10 cellular contexts compared by ENCODE assay signal in genomic region chr10:30491204-30491603, GRCh38. TPM values are rescaled to one million over a fixed set of nuclear protein-coding genes. Genes with fewer than 3 reads are reported as not detected.
DNase-seq lines count a peak whose midpoint lies in the region; ATAC-seq and TF ChIP-seq lines count a peak whose summit lies in the region.
"Had no signal": no experiment of that assay in that cellular context is flagged by ENCODE, and none has a peak within 500 bp of the region (broad histone marks: within the 10 kb centered on the region; RNA-seq: fewer than 3 reads in every experiment).

No MANE protein-coding gene starts in this region.

- intact Hi-C loops in right lobe of liver (cut with DNase I), result no loop called here

- peaks cover 81 to 100% (median 93%) of the 10 kb centered on the region in 10 experiments for H3K4me1 ChIP-seq in BLaER1 treated with 17β-estradiol and CSF1 and Interleukin-3, amounts not matched to agents 10 nM and 100 nM
- H3K4me1 ChIP-seq in right lobe of liver, result peaks cover 0 to 10% (median 0%) of the 10 kb centered on the region in 4 donors

- H3K27ac Mint-ChIP-seq in activated T-helper 17 cell treated with anti-CD3 and anti-CD28 coated beads, Interleukin-2, amount 50 U/mL, for 72 hours, result peak overlapping the region; percentile 10
- H3K27ac Mint-ChIP-seq: activated T-helper 2 cell treated with anti-CD3 and anti-CD28 coated beads, Interferon-gamma antibody, Interleukin-2, Interleukin-4, amounts not matched to agents 10 μg/mL and 5 μg/mL and 100 μg/mL, durations not matched to agents 14 hours and 24 hours and 36 hours had no signal

- no peaks in the 10 kb centered on the region for H3K27me3 Mint-ChIP-seq in activated T-helper 17 cell treated with anti-CD3 and anti-CD28 coated beads, Interleukin-2, amount 50 U/mL, for 72 hours

- H3K27ac ChIP-seq in BLaER1 treated with 17β-estradiol and CSF1 and Interleukin-3, amounts not matched to agents 10 nM and 100 nM, result peak overlapping the region in 8 of 11 experiments; percentile 1 to 88 (median 81); a peak in 13 of 22 replicates
- H3K27ac ChIP-seq in right lobe of liver, result no peak overlapping the region

- peak; percentile 29 for DNase-seq in HT1080 (ENCODE audit: low read depth)
- DNase-seq in right lobe of liver, result no peak
- DNase-seq in anterior cingulate cortex (lab: John Stamatoyannopoulos, UW), result no peak
- DNase-seq in COLO668 (lab: John Stamatoyannopoulos, UW; ENCODE audit: unreplicated experiment), result no peak
- DNase-seq: NCI-H1417 had no signal

- no peak overlapping the region for H3K4me3 ChIP-seq in BLaER1 treated with 17β-estradiol and CSF1 and Interleukin-3, amounts not matched to agents 10 nM and 100 nM
- H3K4me3 ChIP-seq in right lobe of liver, result no peak overlapping the region

- H3K36me3 ChIP-seq in BLaER1 treated with 17β-estradiol and CSF1 and Interleukin-3, amounts not matched to agents 10 nM and 100 nM, result no peaks in the 10 kb centered on the region
- H3K36me3 ChIP-seq in right lobe of liver, result no peaks in the 10 kb centered on the region

- H3K4me2 ChIP-seq in BLaER1 treated with 17β-estradiol and CSF1 and Interleukin-3, amounts not matched to agents 10 nM and 100 nM, result peak overlapping the region; percentile 37 to 94 (median 83)

- no peak for TF ChIP-seq CTCF in right lobe of liver (IDR thresholded peaks at IDR 0.05)

- peak; percentile 30 for ATAC-seq in activated T-helper 17 cell treated with anti-CD3 and anti-CD28 coated beads, Interleukin-2, amount 50 U/mL, for 72 hours (replicated peaks)
- ATAC-seq in right lobe of liver, result peak in 3 of 4 donors; percentile 6 to 15 (median 9)
- ATAC-seq in HG02970 (IDR thresholded peaks at IDR 0.05; ENCODE audit: low FRiP score, unreplicated experiment), result no peak
- ATAC-seq in HG02798 (IDR thresholded peaks at IDR 0.05; ENCODE audit: poor library complexity, unreplicated experiment), result no peak

- H3K9me3 ChIP-seq in BLaER1 treated with 17β-estradiol and CSF1 and Interleukin-3, amounts not matched to agents 10 nM and 100 nM (replicated peaks in 1 of 11), result no peaks in the 10 kb centered on the region
- no peaks in the 10 kb centered on the region for H3K9me3 ChIP-seq in right lobe of liver

- no peaks in the 10 kb centered on the region for H4K20me1 ChIP-seq in BLaER1 treated with 17β-estradiol and CSF1 and Interleukin-3, amounts not matched to agents 10 nM and 100 nM

- no peak for TF ChIP-seq POLR2A in right lobe of liver (IDR thresholded peaks at IDR 0.05)

- no peaks in the 10 kb centered on the region for H3K9me3 Mint-ChIP-seq in activated T-helper 17 cell treated with anti-CD3 and anti-CD28 coated beads, Interleukin-2, amount 50 U/mL, for 72 hours
- H3K9me3 Mint-ChIP-seq: activated T-helper 2 cell treated with anti-CD3 and anti-CD28 coated beads, Interferon-gamma antibody, Interleukin-2, Interleukin-4, amounts not matched to agents 10 μg/mL and 5 μg/mL and 100 μg/mL, durations not matched to agents 14 hours and 24 hours and 36 hours had no signal

- H3K4me3 Mint-ChIP-seq in activated T-helper 17 cell treated with anti-CD3 and anti-CD28 coated beads, Interleukin-2, amount 50 U/mL, for 72 hours, result no peak overlapping the region

- WGBS in right lobe of liver (ENCODE audit: insufficient coverage, low coverage, low lambda C conversion rate, missing lambda C conversion rate), result 44% methylated on average over 3 of the region's 3 CpGs

- no peaks in the 10 kb centered on the region for H3K27me3 ChIP-seq in BLaER1 treated with 17β-estradiol and CSF1 and Interleukin-3, amounts not matched to agents 10 nM and 100 nM
- no peaks in the 10 kb centered on the region for H3K27me3 ChIP-seq in right lobe of liver

- peak overlapping the region in 1 of 11 experiments; percentile 12; a peak in 1 of 22 replicates for H3K9ac ChIP-seq in BLaER1 treated with 17β-estradiol and CSF1 and Interleukin-3, amounts not matched to agents 10 nM and 100 nM

- H3K36me3 Mint-ChIP-seq in activated T-helper 17 cell treated with anti-CD3 and anti-CD28 coated beads, Interleukin-2, amount 50 U/mL, for 72 hours (ENCODE audit: low read depth), result no peaks in the 10 kb centered on the region

- peaks cover 25% of the 10 kb centered on the region for H3K4me1 Mint-ChIP-seq in activated T-helper 17 cell treated with anti-CD3 and anti-CD28 coated beads, Interleukin-2, amount 50 U/mL, for 72 hours

RNA-seq across cellular contexts. Expression of gene MAP3K8, which starts 57.2 kb away (rescaled TPM):
- total RNA-seq in HT1080 (2014; rRNA removed; shearing (Covaris generic)), result 0.59 and 0.67 TPM in 2 replicates
- polyA plus RNA-seq in HT1080 (2015; cell fraction: cytosol; rRNA removed), result 0.15 and 0.41 TPM in 2 replicates
- 0.55 and 0.94 TPM in 2 replicates for polyA plus RNA-seq in HT1080 (2015; cell fraction: nucleus; rRNA removed)
- total RNA-seq in activated T-helper 17 cell treated with anti-CD3 and anti-CD28 coated beads, Interleukin-2, amount 50 U/mL, for 72 hours, result 10 to 100 TPM; 33.7 to 58.6 TPM
- 10 to 100 TPM in 1 of 6 experiments, 1 to 10 TPM in 5; 3.1 to 21.9 (median 6.1) TPM for total RNA-seq in right lobe of liver

Comparison
In these comparisons a context has a peak if more than half of its experiments do, and no peak if none do; other contexts are left out.
1. H3K27ac ChIP-seq: peak in BLaER1 treated with 17β-estradiol and CSF1 and Interleukin-3, amounts not matched to agents 10 nM and 100 nM (8 of 11); none in right lobe of liver (0 of 3).
2. ATAC-seq: peak in activated T-helper 17 cell treated with anti-CD3 and anti-CD28 coated beads, Interleukin-2, amount 50 U/mL, for 72 hours (single experiment) and right lobe of liver (3 of 4); none in HG02970 (single experiment) and HG02798 (single experiment).